Comparison of ENCODE assay signal across 21 cellular contexts in the genomic region with DNA sequence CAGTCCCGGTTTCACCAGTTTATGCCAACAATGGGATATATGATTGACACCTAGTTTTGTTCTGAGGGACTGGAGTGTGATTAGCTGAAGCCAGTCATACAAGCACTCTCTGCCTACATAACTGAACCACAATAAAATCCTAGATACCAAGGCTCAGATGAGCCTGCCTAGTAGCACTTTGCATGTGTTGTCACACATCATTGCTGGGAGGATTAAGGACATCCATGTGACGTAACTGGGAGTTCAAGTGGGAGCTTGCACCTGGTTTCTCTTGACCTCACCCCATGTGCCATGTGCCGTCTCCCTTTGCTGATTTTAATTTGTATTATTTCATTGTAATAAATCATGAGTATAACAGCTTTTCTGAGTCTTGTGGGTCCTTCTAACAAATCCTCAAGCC.
DNase-seq lines count a peak whose midpoint lies in the region; ATAC-seq, FAIRE-seq and TF ChIP-seq lines count a peak whose summit lies in the region.
"Had no signal": no experiment of that assay in that cellular context is flagged by ENCODE, and none has a peak within 500 bp of the region (broad histone marks: within the 10 kb centered on the region; RNA-seq: fewer than 3 reads in every experiment).

No MANE protein-coding gene starts in this region.

- no peaks in the 10 kb centered on the region for H3K79me1 ChIP-seq in trophoblast cell (ENCODE audit: low read length)

- H2BK5ac ChIP-seq in trophoblast cell (ENCODE audit: low read depth, low read length, poor library complexity), result no peak overlapping the region

- H3K9me3 ChIP-seq in trophoblast cell (ENCODE audit: insufficient read depth, low read depth, low read length), result no peaks in the 10 kb centered on the region
- H3K9me3 ChIP-seq: BLaER1 treated with 17β-estradiol and CSF1 and Interleukin-3, amounts not matched to agents 10 nM and 100 nM; HAP-1; SJSA1 had no signal

- H3K23ac ChIP-seq in trophoblast cell (ENCODE audit: low read length), result no peak overlapping the region

- H2AFZ ChIP-seq in trophoblast cell (ENCODE audit: insufficient read depth, low read length, poor library complexity), result no peak overlapping the region
- H2AFZ ChIP-seq: GM23248, PC-9 had no signal

- H2BK12ac ChIP-seq in trophoblast cell (ENCODE audit: low read length), result no peak overlapping the region

- no peak overlapping the region for H3K27ac ChIP-seq in trophoblast cell (ENCODE audit: low read depth, low read length)
- H3K27ac ChIP-seq: BLaER1 treated with 17β-estradiol and CSF1 and Interleukin-3, amounts not matched to agents 10 nM and 100 nM; GM23248; PC-9; RWPE1; SJSA1 had no signal

- no peak overlapping the region for H2AK5ac ChIP-seq in trophoblast cell (ENCODE audit: low read length)

- H4K12ac ChIP-seq in trophoblast cell (ENCODE audit: low read depth, low read length), result no peak overlapping the region

- H3K14ac ChIP-seq in trophoblast cell (ENCODE audit: low read length), result no peak overlapping the region

- H3K4ac ChIP-seq in trophoblast cell (ENCODE audit: low read depth, low read length), result no peak overlapping the region

- H3K4me1 ChIP-seq in trophoblast cell (ENCODE audit: control insufficient read depth in 1 of 2, insufficient read depth in 2 of 2, low read length in 2 of 2), result no peaks in the 10 kb centered on the region
- H3K4me1 ChIP-seq: HAP-1, SJSA1 had no signal

- no peaks in the 10 kb centered on the region for H3K27me3 ChIP-seq in trophoblast cell (ENCODE audit: insufficient read depth, low read length)
- H3K27me3 ChIP-seq: BLaER1 treated with 17β-estradiol and CSF1 and Interleukin-3, amounts not matched to agents 10 nM and 100 nM; SJSA1 had no signal

- H3K9ac ChIP-seq in trophoblast cell (ENCODE audit: low read length), result no peak overlapping the region
- H3K9ac ChIP-seq: BLaER1 treated with 17β-estradiol and CSF1 and Interleukin-3, amounts not matched to agents 10 nM and 100 nM; GM23248 had no signal

- peak; percentile 55 for FAIRE-seq in GM12891 (lab: Jason Lieb, UNC)

- H3K36me3 ChIP-seq in trophoblast cell (ENCODE audit: control insufficient read depth in 1 of 2, insufficient read depth in 2 of 2, low read length in 2 of 2), result no peaks in the 10 kb centered on the region
- H3K36me3 ChIP-seq: BLaER1 treated with 17β-estradiol and CSF1 and Interleukin-3, amounts not matched to agents 10 nM and 100 nM; HAP-1; SJSA1 had no signal

- no peak for ATAC-seq in GM21529 (IDR thresholded peaks at IDR 0.05; ENCODE audit: unreplicated experiment)
- ATAC-seq: CD8-positive, alpha-beta T cell had no signal

- H4K8ac ChIP-seq in trophoblast cell (ENCODE audit: low read depth, low read length), result no peak overlapping the region

- H3K79me2 ChIP-seq in trophoblast cell (ENCODE audit: control insufficient read depth, insufficient read depth, low read length, poor library complexity), result no peaks in the 10 kb centered on the region

- no peak overlapping the region for H3K4me2 ChIP-seq in trophoblast cell (ENCODE audit: low read length)
- H3K4me2 ChIP-seq: BLaER1 treated with 17β-estradiol and CSF1 and Interleukin-3, amounts not matched to agents 10 nM and 100 nM; PC-9 had no signal

- no peak overlapping the region for H2BK120ac ChIP-seq in trophoblast cell (ENCODE audit: insufficient read depth, low read length, poor library complexity)

- WGBS in trophoblast cell (ENCODE audit: extremely low coverage, insufficient coverage, insufficient read length), result no CpG with 5 or more reads among the region's 3 CpGs

- H3K4me3 ChIP-seq in epithelial cell of esophagus (ENCODE audit: low read length) (no peak overlapping the region), trophoblast cell (ENCODE audit: low read depth, low read length) (no peak overlapping the region)
- H3K4me3 ChIP-seq: BLaER1 treated with 17β-estradiol and CSF1 and Interleukin-3, amounts not matched to agents 10 nM and 100 nM; GM23248; HAP-1; PC-9; SJSA1 had no signal

- DNase-seq in NCI-H82 (lab: John Stamatoyannopoulos, UW) (peak; percentile 13), NCI-H82 treated with DMSO at 0.1 percent for 48 hours (lab: John Stamatoyannopoulos, UW; ENCODE audit: unreplicated experiment) (no peak), GM12891 (ENCODE audit: insufficient read length, low spot score) (no peak), NCI-H524 treated with DMSO at 0.1 percent for 48 hours (lab: John Stamatoyannopoulos, UW) (peak; percentile 44), epithelial cell of esophagus (ENCODE audit: low read depth) (peak; percentile 2), NCI-H128 (lab: John Stamatoyannopoulos, UW; ENCODE audit: unreplicated experiment) (no peak), trophoblast cell (no peak)
- DNase-seq: CD8-positive, alpha-beta T cell; GF-D8; GM23248; KG1; MV-4-11; NCI-H1436; NCI-H2029 treated with DMSO at 0.1 percent for 48 hours; NCI-H69; PC-9 had no signal

- TF ChIP-seq CTCF in epithelial cell of esophagus (IDR thresholded peaks at IDR 0.05; ENCODE audit: insufficient read depth, low read depth, low read length, missing control alignments), result no peak

- no peak for TF ChIP-seq POLR2A in GM12891 (IDR thresholded peaks at IDR 0.05; ENCODE audit: low read depth, low read length)

- H4K91ac ChIP-seq in trophoblast cell (ENCODE audit: low read depth, low read length), result no peak overlapping the region

- no peak overlapping the region for H3K18ac ChIP-seq in trophoblast cell (ENCODE audit: low read length)

TF ChIP-seq in GM12891, 5 proteins besides CTCF, POLR2A, EP300 and RAD21:
- TF ChIP-seq TAF1 (IDR thresholded peaks at IDR 0.05; ENCODE audit: low read depth, low read length), result no peak
- TF ChIP-seq POLR2AphosphoS5 (IDR thresholded peaks at IDR 0.05; ENCODE audit: low read depth, low read length), result no peak
- TF ChIP-seq SPI1 (IDR thresholded peaks at IDR 0.05; ENCODE audit: low read depth, low read length), result no peak
- TF ChIP-seq POU2F2 (IDR thresholded peaks at IDR 0.05; ENCODE audit: low read depth, low read length), result no peak

Comparison
In these comparisons a context has a peak if more than half of its experiments do, and no peak if none do; other contexts are left out.
1. DNase-seq: peak in NCI-H82 (single experiment), NCI-H524 treated with DMSO at 0.1 percent for 48 hours (single experiment) and epithelial cell of esophagus (single experiment); none in NCI-H82 treated with DMSO at 0.1 percent for 48 hours (single experiment), GM12891 (single experiment), NCI-H128 (single experiment) and trophoblast cell (0 of 2).